In the genomic region with DNA sequence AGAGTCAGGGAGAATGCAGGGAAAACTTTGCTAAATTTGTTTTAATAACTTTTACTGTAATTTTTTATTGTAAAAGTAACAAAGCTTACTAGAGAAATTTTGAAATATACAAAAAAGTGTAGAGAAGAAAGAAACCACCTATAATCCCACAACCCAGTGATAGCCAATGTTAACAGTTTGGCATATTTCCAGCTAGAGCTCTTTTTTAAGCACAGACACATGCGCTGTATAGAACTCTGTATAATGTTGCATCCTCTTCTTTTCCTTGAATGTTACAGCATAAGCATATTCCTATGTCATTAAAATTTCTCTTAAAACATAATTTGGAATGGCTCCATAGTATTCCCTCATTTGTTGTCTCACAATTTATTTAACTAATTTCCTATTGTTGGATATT, we compare ENCODE assay signal across 25 cellular contexts.
"Had no signal": no experiment of that assay in that cellular context is flagged by ENCODE, and none has a peak within 500 bp of the region (broad histone marks: within the 10 kb centered on the region; RNA-seq: fewer than 3 reads in every experiment).

No MANE protein-coding gene starts in this region.

- DNase-seq: activated CD4-positive, alpha-beta T cell treated with anti-CD3 and anti-CD28 coated beads, Interleukin-2, amount 10 ng/mL, durations not matched to agents 7 days and 5 days; activated CD8-positive, alpha-beta T cell treated with anti-CD3 and anti-CD28 coated beads, Interleukin-2, amount 10 ng/mL, durations not matched to agents 7 days and 5 days; activated naive CD4-positive, alpha-beta T cell treated with Interleukin-2 at 50 U/mL for 16 hours; activated naive CD8-positive, alpha-beta T cell treated with anti-CD3 and anti-CD28 coated beads, Interleukin-2, amount 10 ng/mL, durations not matched to agents 7 days and 5 days; activated T-cell treated with anti-CD3 and anti-CD28 coated beads, Interleukin-2, amount 50 U/mL, for 24 hours; body of pancreas; caudate nucleus; dorsolateral prefrontal cortex; foreskin melanocyte; kidney; left ventricle myocardium superior; natural killer cell; stimulated activated CD4-positive, alpha-beta T cell treated with anti-CD3 and anti-CD28 coated beads, Interleukin-12 subunit alpha, Interleukin-12 subunit beta, amount 100 ng/mL, for 4 hours; stimulated activated CD4-positive, alpha-beta T cell treated with anti-CD3 and anti-CD28 coated beads, Interleukin-1b, Interleukin-23, amount 100 ng/mL, for 48 hours; stimulated activated CD8-positive, alpha-beta memory T cell treated with anti-CD3 and anti-CD28 coated beads, Interleukin-4, amount 100 ng/mL, for 48 hours; stimulated activated naive CD4-positive, alpha-beta T cell treated with Interleukin-2 at 50 U/mL for 16 hours; substantia nigra; T-helper 1 cell; T-helper 9 cell; transverse colon had no signal

- H3K9me3 ChIP-seq: body of pancreas, neutrophil, pancreas, transverse colon had no signal

- H3K4me3 ChIP-seq: body of pancreas, dorsolateral prefrontal cortex, pancreas, SK-N-MC, transverse colon had no signal

- ATAC-seq: activated CD4-positive, CD25-positive, alpha-beta regulatory T cell treated with anti-CD3 and anti-CD28 coated beads, Interleukin-2, amount 50 U/mL, for 24 hours; activated CD8-positive, alpha-beta T cell treated with anti-CD3 and anti-CD28 coated beads, Interleukin-2, amount 10 ng/mL, durations not matched to agents 7 days and 5 days had no signal

- H3K27me3 ChIP-seq: body of pancreas, dorsolateral prefrontal cortex, neutrophil, pancreas, transverse colon had no signal

- H3K27ac ChIP-seq: body of pancreas, dorsolateral prefrontal cortex, epithelial cell of prostate, neutrophil, pancreas, SK-N-MC had no signal

- H3K36me3 ChIP-seq: neutrophil, pancreas, transverse colon had no signal
